In the genomic region with DNA sequence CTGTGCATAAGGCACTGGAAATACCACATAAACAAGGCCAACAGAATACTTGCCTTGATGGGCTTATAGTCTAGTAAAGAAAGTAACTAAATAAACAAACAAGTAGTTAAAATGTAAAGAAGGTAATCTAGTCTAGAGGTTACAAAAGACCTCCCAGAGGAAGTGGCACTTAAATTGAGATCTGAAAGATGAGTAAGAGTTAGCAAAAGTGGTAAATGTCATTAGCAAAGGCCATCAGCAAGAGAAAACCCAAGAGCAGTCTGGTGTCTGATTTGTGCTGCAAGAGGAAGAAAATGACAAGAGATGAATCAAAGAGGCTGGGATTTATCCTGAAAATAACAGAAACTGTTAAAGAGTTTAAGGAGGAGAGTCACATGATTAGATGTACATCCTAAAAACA, we compare ENCODE assay signal across 24 cellular contexts.
"Had no signal": no experiment of that assay in that cellular context is flagged by ENCODE, and none has a peak within 500 bp of the region (broad histone marks: within the 10 kb centered on the region; RNA-seq: fewer than 3 reads in every experiment).

No MANE protein-coding gene starts in this region.

- H3K9ac ChIP-seq: neural progenitor cell had no signal

- H3K4me2 ChIP-seq: neural progenitor cell had no signal

- H2AFZ ChIP-seq: neural progenitor cell had no signal

- H3K27ac Mint-ChIP-seq: activated naive CD4-positive, alpha-beta T cell treated with anti-CD3 and anti-CD28 coated beads, Interleukin-2, amount 10 ng/mL, durations not matched to agents 7 days and 5 days; naive B cell; progenitor cell of endocrine pancreas had no signal

- H3K4me1 ChIP-seq: body of pancreas, left lung, neural progenitor cell, stomach, transverse colon had no signal

- DNase-seq: activated CD4-positive, alpha-beta T cell treated with anti-CD3 and anti-CD28 coated beads, Interleukin-2, amount 50 U/mL, for 1 hour; activated CD4-positive, CD25-positive, alpha-beta regulatory T cell treated with anti-CD3 and anti-CD28 coated beads, Interleukin-2, amount 50 U/mL, for 72 hours; activated effector memory CD4-positive, alpha-beta T cell treated with anti-CD3 and anti-CD28 coated beads, Interleukin-2, amount 50 U/mL, for 16 hours; activated naive CD4-positive, alpha-beta T cell treated with anti-CD3 and anti-CD28 coated beads, Interleukin-2, amount 10 ng/mL, durations not matched to agents 7 days and 5 days; activated T-cell treated with anti-CD3 and anti-CD28 coated beads for 4 hours; anterior cingulate cortex; body of pancreas; cortex of kidney; erythroblast; foreskin keratinocyte; kidney glomerular epithelial cell; left lung; naive B cell; retina; stimulated activated CD4-positive, alpha-beta T cell treated with anti-CD3 and anti-CD28 coated beads, Interleukin-2, amount 100 ng/mL, for 48 hours; stimulated activated CD8-positive, alpha-beta memory T cell treated with anti-CD3 and anti-CD28 coated beads, Interleukin-4, amount 100 ng/mL, for 48 hours; stomach; transverse colon; WERI-Rb-1 had no signal

- H3K4me3 Mint-ChIP-seq: activated naive CD4-positive, alpha-beta T cell treated with anti-CD3 and anti-CD28 coated beads, Interleukin-2, amount 10 ng/mL, durations not matched to agents 7 days and 5 days; neural progenitor cell had no signal

- H3K27me3 Mint-ChIP-seq: activated naive CD4-positive, alpha-beta T cell treated with anti-CD3 and anti-CD28 coated beads, Interleukin-2, amount 10 ng/mL, durations not matched to agents 7 days and 5 days; naive B cell; progenitor cell of endocrine pancreas had no signal

- H3K4me3 ChIP-seq: body of pancreas, cardiac muscle cell, left lung, lung, neural progenitor cell, stomach, transverse colon had no signal

- ATAC-seq: body of pancreas, foreskin keratinocyte, left lung had no signal

- H3K27me3 ChIP-seq: body of pancreas, cardiac muscle cell, left lung, neural progenitor cell, stomach, transverse colon had no signal

- H3K36me3 Mint-ChIP-seq: activated naive CD4-positive, alpha-beta T cell treated with anti-CD3 and anti-CD28 coated beads, Interleukin-2, amount 10 ng/mL, durations not matched to agents 7 days and 5 days; naive B cell; neural progenitor cell had no signal

- H3K36me3 ChIP-seq: cardiac muscle cell, left lung, neural progenitor cell, stomach, transverse colon, WERI-Rb-1 had no signal

- H3K27ac ChIP-seq: body of pancreas, cardiac muscle cell, foreskin keratinocyte, left lung, neural progenitor cell, stomach, transverse colon, WERI-Rb-1 had no signal

- H3K9me3 ChIP-seq: body of pancreas, left lung, stomach, transverse colon had no signal

- H3K4me1 Mint-ChIP-seq: naive B cell had no signal

- FAIRE-seq: urothelium cell line had no signal
